12 cellular contexts compared by ENCODE assay signal in the genomic region with DNA sequence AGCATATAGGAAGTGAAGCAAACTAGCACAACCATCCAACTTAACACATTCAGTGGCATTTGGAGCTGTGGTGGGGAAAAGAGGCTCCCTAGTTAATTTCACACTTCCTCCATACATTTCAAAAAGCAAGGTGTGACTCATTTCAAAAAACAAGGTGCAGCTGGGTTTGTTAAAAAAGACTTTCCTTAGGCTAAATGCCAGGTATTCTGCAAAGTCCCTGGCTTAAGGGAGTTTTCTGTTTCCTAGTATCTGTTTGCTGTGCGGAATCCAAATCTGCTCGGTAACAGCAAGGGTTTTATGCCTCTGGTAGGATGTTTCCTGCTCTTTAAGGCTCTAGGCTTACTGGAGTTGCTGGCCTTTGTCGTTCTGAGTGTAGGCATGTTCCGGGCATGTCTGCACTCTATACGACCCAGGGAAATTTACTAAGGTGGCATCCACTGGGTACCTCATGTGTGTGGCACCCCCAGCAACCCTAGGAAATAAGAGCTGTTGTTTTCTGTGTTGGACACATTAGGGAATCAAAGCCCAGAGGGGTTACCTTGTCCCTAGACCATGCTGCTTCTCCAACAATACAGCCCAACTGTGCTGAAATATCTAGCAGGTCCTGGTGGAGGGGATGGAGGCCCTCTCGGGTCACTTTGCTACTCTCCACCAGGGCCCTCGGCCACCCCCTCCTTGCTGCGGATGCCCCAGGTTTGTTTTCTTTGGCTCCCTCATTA. TPM values are rescaled to one million over a fixed set of nuclear protein-coding genes. Genes with fewer than 3 reads are reported as not detected.
DNase-seq lines count a peak whose midpoint lies in the region; ATAC-seq lines count a peak whose summit lies in the region.
"Had no signal": no experiment of that assay in that cellular context is flagged by ENCODE, and none has a peak within 500 bp of the region (broad histone marks: within the 10 kb centered on the region; RNA-seq: fewer than 3 reads in every experiment).

No MANE protein-coding gene starts in this region.

- 80% methylated on average over 8 of the region's 8 CpGs for WGBS in HUES64

- H3K27me3 Mint-ChIP-seq in activated naive CD4-positive, alpha-beta T cell treated with anti-CD3 and anti-CD28 coated beads, Interleukin-2, amount 10 ng/mL, durations not matched to agents 7 days and 5 days = peaks cover 44% of the 10 kb centered on the region

- H3K36me3 Mint-ChIP-seq in activated naive CD4-positive, alpha-beta T cell treated with anti-CD3 and anti-CD28 coated beads, Interleukin-2, amount 10 ng/mL, durations not matched to agents 7 days and 5 days = no peaks in the 10 kb centered on the region

- no peaks in the 10 kb centered on the region for H3K27me3 ChIP-seq in HUES64 (ENCODE audit: insufficient read depth, low read length)

- DNase-seq in ELF-1 (ENCODE audit: low read depth, low spot score) = peak; percentile 29
- DNase-seq in glomerular visceral epithelial cell (ENCODE audit: extremely low spot score) = peak; percentile 2
- no peak for DNase-seq in activated naive CD4-positive, alpha-beta T cell treated with anti-CD3 and anti-CD28 coated beads, Interleukin-2, amount 10 ng/mL, durations not matched to agents 7 days and 5 days
- DNase-seq in NCI-H1417 (lab: John Stamatoyannopoulos, UW) = no peak
- no peak for DNase-seq in AG08396 (ENCODE audit: low spot score)
- DNase-seq: activated CD8-positive, alpha-beta T cell treated with anti-CD3 and anti-CD28 coated beads, Interleukin-2, amount 10 ng/mL, durations not matched to agents 7 days and 5 days; erythroblast; kidney had no signal

- no peak overlapping the region for H3K27ac ChIP-seq in HUES64 (ENCODE audit: low read depth, low read length)

- peaks cover 11% of the 10 kb centered on the region for H3K4me1 ChIP-seq in HUES64 (ENCODE audit: insufficient read depth, low read length)

- peaks cover 12% of the 10 kb centered on the region for H3K4me1 Mint-ChIP-seq in activated naive CD4-positive, alpha-beta T cell treated with anti-CD3 and anti-CD28 coated beads, Interleukin-2, amount 10 ng/mL, durations not matched to agents 7 days and 5 days

- no peak overlapping the region for H3K4me3 ChIP-seq in HUES64 (ENCODE audit: low read length)

- H3K27ac Mint-ChIP-seq in activated naive CD4-positive, alpha-beta T cell treated with anti-CD3 and anti-CD28 coated beads, Interleukin-2, amount 10 ng/mL, durations not matched to agents 7 days and 5 days = no peak overlapping the region
- H3K27ac Mint-ChIP-seq: activated CD8-positive, alpha-beta T cell treated with anti-CD3 and anti-CD28 coated beads, Interleukin-2, amount 10 ng/mL, durations not matched to agents 7 days and 5 days had no signal

- CTCF ChIA-PET in activated naive CD4-positive, alpha-beta T cell treated with anti-CD3 and anti-CD28 coated beads, Interleukin-2, amount 10 ng/mL, durations not matched to agents 7 days and 5 days (lab: Charles Lee) = no interaction called here

- no peaks in the 10 kb centered on the region for H3K9me3 ChIP-seq in HUES64 (ENCODE audit: insufficient read depth, low read depth, low read length)

- peak overlapping the region; percentile 11; the same call in 1 of the 2 replicates for H3K9ac ChIP-seq in HUES64 (ENCODE audit: low read depth, low read length)

- H3K4me3 Mint-ChIP-seq in activated naive CD4-positive, alpha-beta T cell treated with anti-CD3 and anti-CD28 coated beads, Interleukin-2, amount 10 ng/mL, durations not matched to agents 7 days and 5 days = no peak overlapping the region
- H3K4me3 Mint-ChIP-seq: activated CD8-positive, alpha-beta T cell treated with anti-CD3 and anti-CD28 coated beads, Interleukin-2, amount 10 ng/mL, durations not matched to agents 7 days and 5 days had no signal

- H3K36me3 ChIP-seq in HUES64 (ENCODE audit: insufficient read depth, low read length) = no peaks in the 10 kb centered on the region

- H3K9me3 Mint-ChIP-seq in activated naive CD4-positive, alpha-beta T cell treated with anti-CD3 and anti-CD28 coated beads, Interleukin-2, amount 10 ng/mL, durations not matched to agents 7 days and 5 days = no peaks in the 10 kb centered on the region

- peak; percentile 28 for ATAC-seq in GM21576 (IDR thresholded peaks at IDR 0.05; ENCODE audit: unreplicated experiment)
- no peak for ATAC-seq in GM21528 (IDR thresholded peaks at IDR 0.05; ENCODE audit: low FRiP score, unreplicated experiment)
- ATAC-seq: activated CD8-positive, alpha-beta T cell treated with anti-CD3 and anti-CD28 coated beads, Interleukin-2, amount 10 ng/mL, durations not matched to agents 7 days and 5 days had no signal

RNA-seq across cellular contexts. Expression of a gene that starts 0.6 kb away (rescaled TPM):
- 1.0 TPM for polyA plus RNA-seq in HUES64 (2013, experiment 1 of 2)
- not detected for polyA plus RNA-seq in HUES64 (2013, experiment 2 of 2)
- polyA plus RNA-seq: BJ had no signal

Comparison
In these comparisons a context has a peak if more than half of its experiments do, and no peak if none do; other contexts are left out.
1. DNase-seq: peak in ELF-1 (single experiment) and glomerular visceral epithelial cell (single experiment); none in activated naive CD4-positive, alpha-beta T cell treated with anti-CD3 and anti-CD28 coated beads, Interleukin-2, amount 10 ng/mL, durations not matched to agents 7 days and 5 days (single experiment), NCI-H1417 (0 of 3) and AG08396 (single experiment).